ENCODE assay signal across 8 cellular contexts in the genomic region with DNA sequence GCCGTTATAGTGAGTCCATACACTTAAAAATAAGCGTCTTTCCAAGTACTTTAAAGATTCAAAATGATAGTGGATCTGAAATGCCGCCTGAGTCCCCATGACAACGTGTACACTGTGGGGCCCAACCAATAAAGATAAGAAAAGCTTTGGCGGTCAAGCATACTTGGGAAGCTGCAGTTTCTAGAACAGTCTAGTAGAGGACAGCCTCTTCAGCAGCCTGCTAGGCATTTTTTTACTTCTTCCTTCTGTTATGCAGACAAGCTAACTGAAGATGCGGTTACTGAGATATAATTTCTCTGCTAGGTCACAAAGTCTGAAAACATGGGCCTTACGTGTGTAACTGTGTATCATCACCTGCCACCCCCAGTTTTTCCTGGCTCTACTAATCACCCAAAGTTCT. TPM values are rescaled to one million over a fixed set of nuclear protein-coding genes. Genes with fewer than 3 reads are reported as not detected.
A peak's percentile ranks its signal among the peaks of the same experiment; 100 is the strongest.
DNase-seq lines count a peak whose midpoint lies in the region; ATAC-seq, FAIRE-seq and TF ChIP-seq lines count a peak whose summit lies in the region.

No MANE protein-coding gene starts in this region.

- 39% methylated on average over 7 of the region's 7 CpGs for WGBS in esophagus muscularis mucosa
- WGBS in neuronal stem cell (ENCODE audit: extremely low coverage in 2 of 2, insufficient read length in 2 of 2, insufficient replicate concordance in 1 of 2), 2 donors = no CpG with 5 or more reads among the region's 7 CpGs

- no peak for DNase-seq in RWPE1 (ENCODE audit: low spot score)
- no peak for DNase-seq in esophagus muscularis mucosa (ENCODE audit: extremely low spot score)
- DNase-seq in neuronal stem cell (ENCODE audit: low spot score) = no peak
- no peak for DNase-seq in posterior cingulate gyrus
- DNase-seq in H54 (ENCODE audit: insufficient read length, low spot score) = no peak
- DNase-seq in T-helper 9 cell = no peak

- no peak overlapping the region for H3K4ac ChIP-seq in neuronal stem cell (ENCODE audit: low read length)

- H3K4me1 ChIP-seq in esophagus muscularis mucosa (peaks cover 8 to 36% (median 26%) of the 10 kb centered on the region in 4 donors), neuronal stem cell (ENCODE audit: control insufficient read depth in 2 of 2, insufficient read depth in 1 of 2, low read depth in 1 of 2, low read length in 2 of 2) (no peaks in the 10 kb centered on the region)

- H3K36me3 ChIP-seq in esophagus muscularis mucosa (no peaks in the 10 kb centered on the region), neuronal stem cell (replicated peaks in 1 of 2; ENCODE audit: control insufficient read depth in 2 of 2, insufficient read depth in 2 of 2, low read length in 2 of 2) (no peaks in the 10 kb centered on the region)

- H3K27me3 ChIP-seq in esophagus muscularis mucosa = no peaks in the 10 kb centered on the region
- no peaks in the 10 kb centered on the region for H3K27me3 ChIP-seq in neuronal stem cell (ENCODE audit: control insufficient read depth in 3 of 3, insufficient read depth in 3 of 3, low read depth in 1 of 3, low read length in 3 of 3)

- no peak overlapping the region for H2AK5ac ChIP-seq in neuronal stem cell (ENCODE audit: low read depth, low read length)

- TF ChIP-seq CTCF in RWPE1 (conservative IDR thresholded peaks at IDR 0.05; ENCODE audit: low read depth) (no peak), esophagus muscularis mucosa (IDR thresholded peaks at IDR 0.05) (no peak)

- no peak overlapping the region for H3K4me2 ChIP-seq in neuronal stem cell (ENCODE audit: insufficient read depth, low read length, poor library complexity, severe bottlenecking)

- H2BK5ac ChIP-seq in neuronal stem cell (ENCODE audit: low read length) = no peak overlapping the region

- no peak for TF ChIP-seq EP300 in esophagus muscularis mucosa (IDR thresholded peaks at IDR 0.05)

- no peaks in the 10 kb centered on the region for H3K79me1 ChIP-seq in neuronal stem cell (ENCODE audit: low read depth, low read length)

- H3K9ac ChIP-seq in neuronal stem cell (ENCODE audit: low read depth, low read length, poor library complexity) = no peak overlapping the region

- ATAC-seq in GM18508 (IDR thresholded peaks at IDR 0.05; ENCODE audit: insufficient read depth, unreplicated experiment) (peak; percentile 11), HG02623 (IDR thresholded peaks at IDR 0.05; ENCODE audit: unreplicated experiment) (peak; percentile 8)

- no peak overlapping the region for H4K8ac ChIP-seq in neuronal stem cell (ENCODE audit: low read depth, low read length)

- H4K91ac ChIP-seq in neuronal stem cell (ENCODE audit: low read depth, low read length, poor library complexity) = no peak overlapping the region

- H3K23ac ChIP-seq in neuronal stem cell (ENCODE audit: low read depth, low read length, poor library complexity) = no peak overlapping the region

- H3K9me3 ChIP-seq in esophagus muscularis mucosa (no peaks in the 10 kb centered on the region), neuronal stem cell (replicated peaks in 1 of 2; ENCODE audit: control insufficient read depth in 2 of 2, insufficient read depth in 1 of 2, low read depth in 1 of 2, low read length in 2 of 2) (no peaks in the 10 kb centered on the region)

- no peak for FAIRE-seq in H54 (lab: Jason Lieb, UNC)

- POLR2A ChIA-PET in RWPE1 (lab: Yijun Ruan, JAX; ENCODE audit: low non-redundant PET) = no interaction called here

- peak overlapping the region; percentile 87 for H2AFZ ChIP-seq in neuronal stem cell (ENCODE audit: low read length)

- no peak overlapping the region for H2BK15ac ChIP-seq in neuronal stem cell (ENCODE audit: low read length)

- CTCF ChIA-PET in RWPE1 (lab: Yijun Ruan, JAX) = no interaction called here

- H3K4me3 ChIP-seq in esophagus muscularis mucosa (peak overlapping the region; percentile 64 to 71 (median 66)), neuronal stem cell (ENCODE audit: low read length in 2 of 2) (peak overlapping the region in 1 of 2 donors; percentile 71)

- H3K27ac ChIP-seq in RWPE1 = peak overlapping the region; percentile 82
- peak overlapping the region; percentile 89 to 93 (median 90) for H3K27ac ChIP-seq in esophagus muscularis mucosa (replicated peaks in 1 of 4)
- no peak overlapping the region for H3K27ac ChIP-seq in neuronal stem cell (replicated peaks; ENCODE audit: low read length)

- H3K14ac ChIP-seq in neuronal stem cell (ENCODE audit: low read length) = no peak overlapping the region

- H2BK12ac ChIP-seq in neuronal stem cell (ENCODE audit: low read length) = no peak overlapping the region

- TF ChIP-seq POLR2A in esophagus muscularis mucosa (IDR thresholded peaks at IDR 0.05; ENCODE audit: low read depth) (no peak), H54 (IDR thresholded peaks at IDR 0.05; ENCODE audit: low read depth, low read length) (no peak)

- H3K18ac ChIP-seq in neuronal stem cell (ENCODE audit: low read length) = no peak overlapping the region

- intact Hi-C loops in esophagus muscularis mucosa (cut with DNase I) (loop anchor here (10.0 kb wide), 2 partner anchors 119 to 669 kb away; a partner anchor contains a TSS), posterior cingulate gyrus (cut with DNase I) (no loop called here)

- H2BK120ac ChIP-seq in neuronal stem cell (ENCODE audit: low read depth, low read length) = no peak overlapping the region

RNA-seq across cellular contexts. Expression of a gene that starts 0.4 kb away (rescaled TPM):
- 10 to 100 TPM in 3 of 4 donors, 1 to 10 TPM in 1; 6.8 to 17.0 (median 12.7) TPM for total RNA-seq in esophagus muscularis mucosa
- polyA plus RNA-seq in neuronal stem cell (2013, experiment 1 of 2) = 6.3 TPM
- 5.6 TPM for polyA plus RNA-seq in neuronal stem cell (2013, experiment 2 of 2)
